ENCODE assay signal across 8 cellular contexts in genomic region chr13:75482070-75482819, GRCh38. TPM values are rescaled to one million over a fixed set of nuclear protein-coding genes. Genes with fewer than 3 reads are reported as not detected.
DNase-seq lines count a peak whose midpoint lies in the region; ATAC-seq and TF ChIP-seq lines count a peak whose summit lies in the region.

TSS of gene TBC1D4 (minus strand) at chr13:75482169. CDS start at chr13:75481767, 402 bp downstream.

- ATAC-seq in GM19452 (IDR thresholded peaks at IDR 0.05; ENCODE audit: unreplicated experiment) (peak; percentile 74), HG03565 (IDR thresholded peaks at IDR 0.05; ENCODE audit: unreplicated experiment) (peak; percentile 69)

- peak within 1 kb of the TSS in 1 of 2 experiments; percentile 98 for H3K23ac ChIP-seq in mesenchymal stem cell (ENCODE audit: low read length in 2 of 2)

- H3K36me3 Mint-ChIP-seq in endodermal cell (ENCODE audit: low read depth), result no peaks in the 10 kb centered on the region

- H3K79me1 ChIP-seq in mesenchymal stem cell (replicated peaks; ENCODE audit: low read length, poor library complexity, severe bottlenecking), result peaks cover 12% of the 10 kb centered on the region

- H2AFZ ChIP-seq in mesenchymal stem cell (ENCODE audit: low read depth, low read length), result peak within 1 kb of the TSS; percentile 91

- peak within 1 kb of the TSS; percentile 70 for H4K8ac ChIP-seq in mesenchymal stem cell (ENCODE audit: low read length)

- CTCF ChIA-PET in activated CD8-positive, alpha-beta memory T cell treated with anti-CD3 and anti-CD28 coated beads for 36 hours (lab: Charles Lee), result interaction anchor here (0.9 to 1.4 kb wide), 5 partner anchors 11 to 114 kb away, joined by 3 to 6 read pairs (median 4); no protein-coding TSS in a partner anchor

- DNase-seq in COR-L47 (lab: John Stamatoyannopoulos, UW) (peak; percentile 82), NCI-H82 treated with DMSO at 0.1 percent for 48 hours (lab: John Stamatoyannopoulos, UW; ENCODE audit: unreplicated experiment) (peak; percentile 89), endodermal cell (peak; percentile 96), mesenchymal stem cell (peak; percentile 93)
- peak; percentile 31 for DNase-seq in stimulated activated CD8-positive, alpha-beta memory T cell treated with anti-CD3 and anti-CD28 coated beads, Interleukin-4, amount 100 ng/mL, for 24 hours (ENCODE audit: low read depth)

- H3K4me2 ChIP-seq in mesenchymal stem cell (ENCODE audit: low read length, poor library complexity, severe bottlenecking), result peak within 1 kb of the TSS; percentile 100

- H3K27ac Mint-ChIP-seq in endodermal cell, result peak within 1 kb of the TSS; percentile 77

- H3K27me3 Mint-ChIP-seq in endodermal cell (ENCODE audit: insufficient read depth), result peaks cover 55% of the 10 kb centered on the region

- peak within 1 kb of the TSS; percentile 83 for H3K4me3 Mint-ChIP-seq in endodermal cell

- H4K91ac ChIP-seq in mesenchymal stem cell (ENCODE audit: low read length), result peak within 1 kb of the TSS; percentile 11

- H3K27me3 ChIP-seq in endodermal cell (ENCODE audit: control insufficient read depth, insufficient read depth, low read length, poor library complexity, severe bottlenecking), result peaks cover 52% of the 10 kb centered on the region
- no peaks in the 10 kb centered on the region for H3K27me3 ChIP-seq in mesenchymal stem cell (ENCODE audit: control insufficient read depth in 1 of 2, insufficient read depth in 1 of 2, low read length in 2 of 2)

- 0% methylated on average over 22 to 58 of the region's 58 CpGs for WGBS in endodermal cell (ENCODE audit: insufficient coverage in 1 of 2, insufficient read length in 1 of 2), 2 experiments
- under 1% methylated on average over 37 of the region's 58 CpGs for WGBS in mesenchymal stem cell

- H2AK5ac ChIP-seq in mesenchymal stem cell (ENCODE audit: low read length, severe bottlenecking), result no peak within 1 kb of the TSS

- H3K4me1 ChIP-seq in endodermal cell (ENCODE audit: control insufficient read depth, insufficient read depth, low read length), result no peaks in the 10 kb centered on the region
- H3K4me1 ChIP-seq in mesenchymal stem cell (ENCODE audit: control insufficient read depth, insufficient read depth, low read depth, low read length), result peaks cover 13% of the 10 kb centered on the region

- peak within 1 kb of the TSS; percentile 13 to 80 for H3K4ac ChIP-seq in mesenchymal stem cell (ENCODE audit: low read depth in 1 of 2, low read length in 2 of 2)

- H3K36me3 ChIP-seq in endodermal cell (ENCODE audit: control insufficient read depth, insufficient read depth, low read length) (no peaks in the 10 kb centered on the region), mesenchymal stem cell (ENCODE audit: control insufficient read depth in 1 of 2, insufficient read depth in 2 of 2, low read depth in 1 of 2, low read length in 2 of 2) (no peaks in the 10 kb centered on the region)

- H3K18ac ChIP-seq in mesenchymal stem cell (ENCODE audit: low read depth in 1 of 2, low read length in 2 of 2), result peak within 1 kb of the TSS; percentile 76 to 91

- peak within 1 kb of the TSS in 1 of 2 experiments; percentile 97 for H3K14ac ChIP-seq in mesenchymal stem cell (ENCODE audit: low read length in 2 of 2)

- peaks cover 12% of the 10 kb centered on the region for H3K4me1 Mint-ChIP-seq in endodermal cell

- H3K9ac ChIP-seq in endodermal cell (ENCODE audit: extremely low read depth, low read length, poor library complexity, severe bottlenecking) (no peak within 1 kb of the TSS), mesenchymal stem cell (ENCODE audit: low read length) (peak within 1 kb of the TSS; percentile 94)

- peak within 1 kb of the TSS; percentile 80 for H2BK120ac ChIP-seq in mesenchymal stem cell (ENCODE audit: low read depth, low read length)

- peak within 1 kb of the TSS; percentile 63 for H2BK15ac ChIP-seq in mesenchymal stem cell (ENCODE audit: low read depth, poor library complexity, severe bottlenecking)

- TF ChIP-seq CTCF in endodermal cell (conservative IDR thresholded peaks at IDR 0.05), result peak; percentile 89

- POLR2A ChIA-PET in activated CD8-positive, alpha-beta memory T cell treated with anti-CD3 and anti-CD28 coated beads for 36 hours (lab: Charles Lee), result interaction anchor here (1.0 kb wide), 1 partner anchor 155 kb away, joined by 6 read pairs; no protein-coding TSS in a partner anchor

- H3K4me3 ChIP-seq in endodermal cell (ENCODE audit: low read length), result peak within 1 kb of the TSS; percentile 81
- H3K4me3 ChIP-seq in mesenchymal stem cell (ENCODE audit: insufficient read depth in 1 of 2, low read depth in 1 of 2, low read length in 2 of 2), result peak within 1 kb of the TSS; percentile 88 to 94

- peak within 1 kb of the TSS in 1 of 2 experiments; percentile 84 for H2BK12ac ChIP-seq in mesenchymal stem cell (ENCODE audit: low read length in 2 of 2)

- H3K9me3 Mint-ChIP-seq in endodermal cell, result no peaks in the 10 kb centered on the region

- H3K9me3 ChIP-seq in endodermal cell (ENCODE audit: control insufficient read depth, low read length) (no peaks in the 10 kb centered on the region), mesenchymal stem cell (ENCODE audit: control insufficient read depth, low read length) (no peaks in the 10 kb centered on the region)

- no peak within 1 kb of the TSS for H2BK5ac ChIP-seq in mesenchymal stem cell (ENCODE audit: low read depth, low read length, poor library complexity, severe bottlenecking)

- peak within 1 kb of the TSS; percentile 48 for H3K27ac ChIP-seq in endodermal cell (ENCODE audit: low read depth, low read length)
- H3K27ac ChIP-seq in mesenchymal stem cell (ENCODE audit: low read length, poor library complexity, severe bottlenecking), result peak within 1 kb of the TSS; percentile 78

RNA-seq across cellular contexts. Expression of gene TBC1D4, which starts in this region (rescaled TPM):
- total RNA-seq in activated CD8-positive, alpha-beta memory T cell treated with anti-CD3 and anti-CD28 coated beads for 36 hours, result 10 to 100 TPM; 62.5 to 67.8 TPM
- total RNA-seq in endodermal cell, result 1 to 10 TPM; 3.2 to 4.7 TPM
- 11.9 TPM for polyA plus RNA-seq in endodermal cell (2013, experiment 1 of 2)
- 11.1 TPM for polyA plus RNA-seq in endodermal cell (2013, experiment 2 of 2)
- polyA plus RNA-seq in mesenchymal stem cell (2013, experiment 1 of 2), result 8.0 TPM
- 6.4 TPM for polyA plus RNA-seq in mesenchymal stem cell (2013, experiment 2 of 2)

Comparison
In these comparisons a context has a peak if more than half of its experiments do, and no peak if none do; other contexts are left out.
1. Peak in every context shown above with its lines: DNase-seq, ATAC-seq, H3K4me3 ChIP-seq and H3K27ac ChIP-seq.
2. RNA of gene TBC1D4 (total RNA-seq): 62.5 to 67.8 TPM in activated CD8-positive, alpha-beta memory T cell treated with anti-CD3 and anti-CD28 coated beads for 36 hours; 3.2 to 4.7 TPM in endodermal cell; every median in the first group is over 10 times any median in the second.
3. DNase-seq: peak in every context shown above with its lines; median percentile 96 in endodermal cell; 93 in mesenchymal stem cell; 89 in NCI-H82 treated with DMSO at 0.1 percent for 48 hours; 82 in COR-L47; 31 in stimulated activated CD8-positive, alpha-beta memory T cell treated with anti-CD3 and anti-CD28 coated beads, Interleukin-4, amount 100 ng/mL, for 24 hours.